In genomic region chr6:128964233-128964755, GRCh38 we compare ENCODE assay signal across 20 cellular contexts.
A peak's percentile ranks its signal among the peaks of the same experiment; 100 is the strongest.
DNase-seq lines count a peak whose midpoint lies in the region; ATAC-seq lines count a peak whose summit lies in the region.
"Had no signal": no experiment of that assay in that cellular context is flagged by ENCODE, and none has a peak within 500 bp of the region (broad histone marks: within the 10 kb centered on the region; RNA-seq: fewer than 3 reads in every experiment).

No MANE protein-coding gene starts in this region.

- peak; percentile 27 for DNase-seq in NCI-H1105 treated with DMSO at 0.1 percent for 48 hours (lab: John Stamatoyannopoulos, UW)
- no peak for DNase-seq in NCI-H1105 (lab: John Stamatoyannopoulos, UW)
- peak; percentile 6 for DNase-seq in LHCN-M2 (ENCODE audit: low read depth)
- peak; percentile 59 for DNase-seq in dermis blood vessel endothelial cell
- DNase-seq in pulmonary artery endothelial cell (ENCODE audit: low read depth, low spot score), result peak; percentile 44
- DNase-seq in stimulated activated naive CD8-positive, alpha-beta T cell treated with anti-CD3 and anti-CD28 coated beads, Interleukin-15, Interleukin-2, amounts not matched to agents 100 U/mL and 50 U/mL, for 24 hours, result no peak
- no peak for DNase-seq in AG08396 (ENCODE audit: low spot score)
- no peak for DNase-seq in NOMO-1 treated with DMSO at 0.1 percent for 48 hours (lab: John Stamatoyannopoulos, UW; ENCODE audit: unreplicated experiment)
- DNase-seq: AML-193; Calu3; CD8-positive, alpha-beta memory T cell; DMS153; KBM-7; NCI-H1092; NCI-H1694; NCI-H2081 treated with DMSO at 0.1 percent for 48 hours; NCI-H69; Peyer's patch had no signal

- no peak for ATAC-seq in stimulated activated naive CD8-positive, alpha-beta T cell treated with anti-CD3 and anti-CD28 coated beads, Interleukin-15, Interleukin-2, amounts not matched to agents 100 U/mL and 50 U/mL, for 24 hours
- ATAC-seq: HepG2, SK-N-SH treated with all-trans-retinoic acid at 6 μM for 48 hours had no signal

Comparison
In these comparisons a context has a peak if more than half of its experiments do, and no peak if none do; other contexts are left out.
1. DNase-seq: peak in NCI-H1105 treated with DMSO at 0.1 percent for 48 hours (single experiment), LHCN-M2 (single experiment), dermis blood vessel endothelial cell (single experiment) and pulmonary artery endothelial cell (single experiment); none in NCI-H1105 (single experiment), stimulated activated naive CD8-positive, alpha-beta T cell treated with anti-CD3 and anti-CD28 coated beads, Interleukin-15, Interleukin-2, amounts not matched to agents 100 U/mL and 50 U/mL, for 24 hours (single experiment), AG08396 (single experiment) and NOMO-1 treated with DMSO at 0.1 percent for 48 hours (single experiment).